ENCODE assay signal across 38 cellular contexts in genomic region chr11:119400860-119401259, GRCh38. TPM values are rescaled to one million over a fixed set of nuclear protein-coding genes. Genes with fewer than 3 reads are reported as not detected.
"Had no signal": no experiment of that assay in that cellular context is flagged by ENCODE, and none has a peak within 500 bp of the region (broad histone marks: within the 10 kb centered on the region; RNA-seq: fewer than 3 reads in every experiment).

No MANE protein-coding gene starts in this region.

- FAIRE-seq: astrocyte, bronchial epithelial cell, colon had no signal

- ATAC-seq: activated naive CD4-positive, alpha-beta T cell treated with anti-CD3 and anti-CD28 coated beads, Interleukin-2, amount 50 U/mL, for 72 hours; activated naive CD8-positive, alpha-beta T cell treated with anti-CD3 and anti-CD28 coated beads, Interleukin-2, amount 50 U/mL, for 24 hours; activated T-cell treated with anti-CD3 and anti-CD28 coated beads, Interleukin-2, amount 50 U/mL, for 4 hours; activated T-cell treated with anti-CD3 and anti-CD28 coated beads, Interleukin-2, amount 50 U/mL, for 72 hours; activated T-helper 17 cell treated with anti-CD3 and anti-CD28 coated beads, Interleukin-2, amount 50 U/mL, for 72 hours; body of pancreas had no signal

- H3K27me3 ChIP-seq: adrenal gland, ascending aorta, body of pancreas, brain microvascular endothelial cell, breast epithelium, cardiac muscle cell had no signal

- H3K4me3 ChIP-seq: adrenal gland, ascending aorta, body of pancreas, breast epithelium, cardiac muscle cell had no signal

- DNase-seq: activated effector memory CD4-positive, alpha-beta T cell treated with anti-CD3 and anti-CD28 coated beads, Interleukin-2, amount 50 U/mL, for 16 hours; activated effector memory CD4-positive, alpha-beta T cell treated with Interleukin-2 at 50 U/mL for 16 hours; activated gamma-delta T cell; activated gamma-delta T cell treated with Interleukin-2 at 50 U/mL for 16 hours; activated naive CD4-positive, alpha-beta T cell; activated naive CD4-positive, alpha-beta T cell treated with anti-CD3 and anti-CD28 coated beads for 36 hours; activated naive CD4-positive, alpha-beta T cell treated with anti-CD3 and anti-CD28 coated beads, Interleukin-2, amount 10 ng/mL, durations not matched to agents 7 days and 5 days; activated naive CD4-positive, alpha-beta T cell treated with anti-CD3 and anti-CD28 coated beads, Interleukin-2, amount 50 U/mL, for 16 hours; activated naive CD4-positive, alpha-beta T cell treated with Interleukin-2 at 50 U/mL for 16 hours; activated naive CD8-positive, alpha-beta T cell treated with anti-CD3 and anti-CD28 coated beads for 36 hours; activated naive CD8-positive, alpha-beta T cell treated with anti-CD3 and anti-CD28 coated beads, Interleukin-2, amount 10 ng/mL, durations not matched to agents 7 days and 5 days; activated naive CD8-positive, alpha-beta T cell treated with anti-CD3 and anti-CD28 coated beads, Interleukin-2, amount 50 U/mL, for 24 hours; activated T-cell treated with anti-CD3 and anti-CD28 coated beads, Interleukin-2, amount 50 U/mL, for 4 hours; activated T-cell treated with anti-CD3 and anti-CD28 coated beads, Interleukin-2, amount 50 U/mL, for 48 hours; activated T-cell treated with anti-CD3 and anti-CD28 coated beads, Interleukin-2, amount 50 U/mL, for 72 hours; adrenal gland; amniotic stem cell; amygdala; anterior cingulate cortex; aorta; body of pancreas; brain microvascular endothelial cell; caudate nucleus; central memory CD4-positive, alpha-beta T cell; cerebellar nuclear complex had no signal

- H3K27ac ChIP-seq: adrenal gland, ascending aorta, body of pancreas, brain microvascular endothelial cell, breast epithelium, cardiac muscle cell had no signal

- H3K36me3 ChIP-seq: adrenal gland, ascending aorta, brain microvascular endothelial cell, breast epithelium, cardiac muscle cell had no signal

- H3K9me3 ChIP-seq: adrenal gland, body of pancreas had no signal

- H3K4me1 ChIP-seq: adrenal gland, ascending aorta, breast epithelium had no signal

RNA-seq across cellular contexts. Expression of gene USP2, which starts 19.4 kb away (rescaled TPM):
- total RNA-seq: ascending aorta had no signal

RNA-seq across cellular contexts. Expression of gene THY1, which starts 22.1 kb away (rescaled TPM):
- total RNA-seq: activated naive CD4-positive, alpha-beta T cell treated with anti-CD3 and anti-CD28 coated beads, Interleukin-2, amount 50 U/mL, for 72 hours; activated naive CD8-positive, alpha-beta T cell treated with anti-CD3 and anti-CD28 coated beads, Interleukin-2, amount 10 ng/mL, durations not matched to agents 7 days and 5 days had no signal

RNA-seq across cellular contexts. Expression of gene MFRP, which starts 54.4 kb away (rescaled TPM):
- total RNA-seq: activated naive CD4-positive, alpha-beta T cell treated with anti-CD3 and anti-CD28 coated beads for 36 hours; activated naive CD4-positive, alpha-beta T cell treated with anti-CD3 and anti-CD28 coated beads, Interleukin-2, amount 50 U/mL, for 72 hours; activated naive CD8-positive, alpha-beta T cell treated with anti-CD3 and anti-CD28 coated beads for 36 hours; activated naive CD8-positive, alpha-beta T cell treated with anti-CD3 and anti-CD28 coated beads, Interleukin-2, amount 10 ng/mL, durations not matched to agents 7 days and 5 days; activated T-cell treated with anti-CD3 and anti-CD28 coated beads, Interleukin-2, amount 50 U/mL, for 4 hours; activated T-cell treated with anti-CD3 and anti-CD28 coated beads, Interleukin-2, amount 50 U/mL, for 72 hours; activated T-helper 1 cell treated with anti-CD3 and anti-CD28 coated beads, Interleukin-12 subunit alpha, Interleukin-12 subunit beta, Interleukin-2, Interleukin-4 antibody, amounts not matched to agents 30 ng/mL and 10 ng/mL and 1 ng/mL, durations not matched to agents 14 hours and 24 hours and 36 hours; activated T-helper 17 cell treated with anti-CD3 and anti-CD28 coated beads, Interleukin-2, amount 50 U/mL, for 72 hours; activated T-helper 2 cell treated with anti-CD3 and anti-CD28 coated beads, Interferon-gamma antibody, Interleukin-2, Interleukin-4, amounts not matched to agents 10 μg/mL and 5 μg/mL and 100 μg/mL, durations not matched to agents 14 hours and 24 hours and 36 hours; aorta; ascending aorta; astrocyte; bronchial epithelial cell; cardiac muscle cell; cardiac septum; cerebellum; chondrocyte had no signal
- polyA plus RNA-seq: adrenal gland, aorta, cardiac muscle cell had no signal
